9 cellular contexts compared by ENCODE assay signal in the genomic region with DNA sequence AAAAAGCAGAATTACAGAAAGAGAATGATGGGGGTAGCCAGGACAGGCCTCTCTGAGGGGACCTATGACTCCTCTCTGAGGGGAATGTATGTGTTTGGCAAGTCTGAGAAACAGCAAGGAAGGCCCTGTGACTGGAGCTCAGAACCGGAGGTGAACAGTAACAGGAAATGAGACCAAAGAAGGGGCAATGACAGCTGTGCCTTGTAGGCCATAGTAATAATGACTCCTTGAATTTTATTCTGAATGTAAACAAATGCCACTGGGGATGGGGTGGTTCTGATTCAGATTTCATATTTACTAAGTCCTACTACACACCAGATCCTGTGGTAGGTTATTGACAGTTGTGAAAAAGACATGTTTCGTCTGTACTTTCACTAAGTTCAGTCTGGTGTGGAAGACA. TPM values are rescaled to one million over a fixed set of nuclear protein-coding genes. Genes with fewer than 3 reads are reported as not detected.
A peak's percentile ranks its signal among the peaks of the same experiment; 100 is the strongest.
DNase-seq lines count a peak whose midpoint lies in the region; ATAC-seq lines count a peak whose summit lies in the region.
"Had no signal": no experiment of that assay in that cellular context is flagged by ENCODE, and none has a peak within 500 bp of the region (broad histone marks: within the 10 kb centered on the region; RNA-seq: fewer than 3 reads in every experiment).

No MANE protein-coding gene starts in this region.

- H3K4me3 Mint-ChIP-seq in activated naive CD4-positive, alpha-beta T cell treated with anti-CD3 and anti-CD28 coated beads for 36 hours, result no peak overlapping the region
- H3K4me3 Mint-ChIP-seq in activated CD4-positive, alpha-beta memory T cell treated with anti-CD3 and anti-CD28 coated beads, Interleukin-2, amount 10 ng/mL, durations not matched to agents 7 days and 5 days, result no peak overlapping the region
- H3K4me3 Mint-ChIP-seq in stimulated activated effector memory CD8-positive, alpha-beta T cell treated with anti-CD3 and anti-CD28 coated beads, Interleukin-12 subunit alpha, Interleukin-12 subunit beta, amount 100 ng/mL, for 72 hours, result no peak overlapping the region

- H3K27me3 Mint-ChIP-seq in activated naive CD4-positive, alpha-beta T cell treated with anti-CD3 and anti-CD28 coated beads for 36 hours (ENCODE audit: low read depth), result no peaks in the 10 kb centered on the region
- no peaks in the 10 kb centered on the region for H3K27me3 Mint-ChIP-seq in activated CD4-positive, alpha-beta memory T cell treated with anti-CD3 and anti-CD28 coated beads, Interleukin-2, amount 10 ng/mL, durations not matched to agents 7 days and 5 days
- H3K27me3 Mint-ChIP-seq: IgD-negative memory B cell had no signal

- peak; percentile 57 for DNase-seq in activated naive CD4-positive, alpha-beta T cell treated with anti-CD3 and anti-CD28 coated beads for 36 hours
- no peak for DNase-seq in activated naive CD4-positive, alpha-beta T cell (lab: John Stamatoyannopoulos, UW)
- peak; percentile 32 for DNase-seq in activated CD4-positive, alpha-beta memory T cell treated with anti-CD3 and anti-CD28 coated beads, Interleukin-2, amount 10 ng/mL, durations not matched to agents 7 days and 5 days
- no peak for DNase-seq in stimulated activated effector memory CD8-positive, alpha-beta T cell treated with anti-CD3 and anti-CD28 coated beads, Interleukin-12 subunit alpha, Interleukin-12 subunit beta, amount 100 ng/mL, for 72 hours (ENCODE audit: low spot score in 2 of 2)
- DNase-seq in OCI-M1 (lab: John Stamatoyannopoulos, UW), result no peak
- no peak for DNase-seq in foreskin melanocyte

- H3K9me3 Mint-ChIP-seq in activated naive CD4-positive, alpha-beta T cell treated with anti-CD3 and anti-CD28 coated beads for 36 hours, result no peaks in the 10 kb centered on the region
- no peaks in the 10 kb centered on the region for H3K9me3 Mint-ChIP-seq in activated CD4-positive, alpha-beta memory T cell treated with anti-CD3 and anti-CD28 coated beads, Interleukin-2, amount 10 ng/mL, durations not matched to agents 7 days and 5 days
- H3K9me3 Mint-ChIP-seq in stimulated activated effector memory CD8-positive, alpha-beta T cell treated with anti-CD3 and anti-CD28 coated beads, Interleukin-12 subunit alpha, Interleukin-12 subunit beta, amount 100 ng/mL, for 72 hours, result no peaks in the 10 kb centered on the region
- H3K9me3 Mint-ChIP-seq: IgD-negative memory B cell had no signal

- POLR2A ChIA-PET in activated CD4-positive, alpha-beta memory T cell treated with anti-CD3 and anti-CD28 coated beads, Interleukin-2, amount 10 ng/mL, durations not matched to agents 7 days and 5 days (lab: Charles Lee), result interaction anchor here (0.7 to 3.3 kb wide), 4 partner anchors 40 to 207 kb away, joined by 3 to 10 read pairs (median 4); no protein-coding TSS in a partner anchor

- CTCF ChIA-PET in activated naive CD4-positive, alpha-beta T cell treated with anti-CD3 and anti-CD28 coated beads for 36 hours (lab: Charles Lee), result interaction anchor here (0.6 to 2.5 kb wide), 5 partner anchors 9 to 216 kb away, joined by 3 to 13 read pairs (median 3); no protein-coding TSS in a partner anchor
- CTCF ChIA-PET in activated CD4-positive, alpha-beta memory T cell treated with anti-CD3 and anti-CD28 coated beads, Interleukin-2, amount 10 ng/mL, durations not matched to agents 7 days and 5 days (lab: Charles Lee), result interaction anchor here (1.2 to 1.4 kb wide), 2 partner anchors 54 to 216 kb away, joined by 4 to 7 read pairs; no protein-coding TSS in a partner anchor

- ATAC-seq in HG02763 (IDR thresholded peaks at IDR 0.05; ENCODE audit: unreplicated experiment) (peak; percentile 67), GM19351 (IDR thresholded peaks at IDR 0.05; ENCODE audit: unreplicated experiment) (no peak)
- peak; percentile 98 for ATAC-seq in stimulated activated effector memory CD8-positive, alpha-beta T cell treated with anti-CD3 and anti-CD28 coated beads, Interleukin-12 subunit alpha, Interleukin-12 subunit beta, amount 100 ng/mL, for 72 hours

- H3K4me1 Mint-ChIP-seq in activated naive CD4-positive, alpha-beta T cell treated with anti-CD3 and anti-CD28 coated beads for 36 hours (ENCODE audit: low read depth), result peaks cover 12% of the 10 kb centered on the region
- peaks cover 19% of the 10 kb centered on the region for H3K4me1 Mint-ChIP-seq in activated CD4-positive, alpha-beta memory T cell treated with anti-CD3 and anti-CD28 coated beads, Interleukin-2, amount 10 ng/mL, durations not matched to agents 7 days and 5 days
- H3K4me1 Mint-ChIP-seq in stimulated activated effector memory CD8-positive, alpha-beta T cell treated with anti-CD3 and anti-CD28 coated beads, Interleukin-12 subunit alpha, Interleukin-12 subunit beta, amount 100 ng/mL, for 72 hours, result peaks cover 27% of the 10 kb centered on the region

- intact Hi-C loops in activated naive CD4-positive, alpha-beta T cell treated with anti-CD3 and anti-CD28 coated beads for 36 hours (cut with micrococcal nuclease), result loop anchor here (1.0 kb wide), 1 partner anchor 37 kb away; no protein-coding TSS in a partner anchor

- peaks cover 15% of the 10 kb centered on the region for H3K36me3 Mint-ChIP-seq in activated naive CD4-positive, alpha-beta T cell treated with anti-CD3 and anti-CD28 coated beads for 36 hours (ENCODE audit: low read depth)
- H3K36me3 Mint-ChIP-seq in activated CD4-positive, alpha-beta memory T cell treated with anti-CD3 and anti-CD28 coated beads, Interleukin-2, amount 10 ng/mL, durations not matched to agents 7 days and 5 days (ENCODE audit: low read depth), result peaks cover 32% of the 10 kb centered on the region
- peaks cover 62% of the 10 kb centered on the region for H3K36me3 Mint-ChIP-seq in stimulated activated effector memory CD8-positive, alpha-beta T cell treated with anti-CD3 and anti-CD28 coated beads, Interleukin-12 subunit alpha, Interleukin-12 subunit beta, amount 100 ng/mL, for 72 hours

- peak overlapping the region; percentile 9 for H3K27ac Mint-ChIP-seq in activated naive CD4-positive, alpha-beta T cell treated with anti-CD3 and anti-CD28 coated beads for 36 hours
- H3K27ac Mint-ChIP-seq in activated CD4-positive, alpha-beta memory T cell treated with anti-CD3 and anti-CD28 coated beads, Interleukin-2, amount 10 ng/mL, durations not matched to agents 7 days and 5 days, result peak overlapping the region; percentile 71
- peak overlapping the region; percentile 72 for H3K27ac Mint-ChIP-seq in stimulated activated effector memory CD8-positive, alpha-beta T cell treated with anti-CD3 and anti-CD28 coated beads, Interleukin-12 subunit alpha, Interleukin-12 subunit beta, amount 100 ng/mL, for 72 hours

RNA-seq across cellular contexts. Expression of a gene that starts 52.8 kb away (rescaled TPM):
- not detected for total RNA-seq in activated naive CD4-positive, alpha-beta T cell treated with anti-CD3 and anti-CD28 coated beads for 36 hours
- total RNA-seq in activated CD4-positive, alpha-beta memory T cell treated with anti-CD3 and anti-CD28 coated beads, Interleukin-2, amount 10 ng/mL, durations not matched to agents 7 days and 5 days, result not detected

Comparison
In these comparisons a context has a peak if more than half of its experiments do, and no peak if none do; other contexts are left out.
1. DNase-seq: peak in activated naive CD4-positive, alpha-beta T cell treated with anti-CD3 and anti-CD28 coated beads for 36 hours (single experiment) and activated CD4-positive, alpha-beta memory T cell treated with anti-CD3 and anti-CD28 coated beads, Interleukin-2, amount 10 ng/mL, durations not matched to agents 7 days and 5 days (single experiment); none in activated naive CD4-positive, alpha-beta T cell (0 of 4), stimulated activated effector memory CD8-positive, alpha-beta T cell treated with anti-CD3 and anti-CD28 coated beads, Interleukin-12 subunit alpha, Interleukin-12 subunit beta, amount 100 ng/mL, for 72 hours (0 of 2), OCI-M1 (single experiment) and foreskin melanocyte (single experiment).
2. H3K27ac Mint-ChIP-seq: peak in every context shown above with its lines; median percentile 72 in stimulated activated effector memory CD8-positive, alpha-beta T cell treated with anti-CD3 and anti-CD28 coated beads, Interleukin-12 subunit alpha, Interleukin-12 subunit beta, amount 100 ng/mL, for 72 hours; 71 in activated CD4-positive, alpha-beta memory T cell treated with anti-CD3 and anti-CD28 coated beads, Interleukin-2, amount 10 ng/mL, durations not matched to agents 7 days and 5 days; 9 in activated naive CD4-positive, alpha-beta T cell treated with anti-CD3 and anti-CD28 coated beads for 36 hours.